In genomic region chr15:85253196-85253915, GRCh38 we compare ENCODE assay signal across 8 cellular contexts.
A peak's percentile ranks its signal among the peaks of the same experiment; 100 is the strongest.
DNase-seq lines count a peak whose midpoint lies in the region; ATAC-seq lines count a peak whose summit lies in the region.
"Not testable (repeated sequence)": the region's sequence is repeated elsewhere in the genome, so short reads cannot be mapped to it uniquely, and the experiment has no call there.

No MANE protein-coding gene starts in this region.

- H3K4me3 Mint-ChIP-seq in stimulated activated effector memory CD8-positive, alpha-beta T cell treated with anti-CD3 and anti-CD28 coated beads, Interleukin-12 subunit alpha, Interleukin-12 subunit beta, amount 100 ng/mL, for 72 hours = not testable (repeated sequence)

- ATAC-seq in GM19023 (IDR thresholded peaks at IDR 0.05; ENCODE audit: unreplicated experiment) (peak; percentile 77), GM21526 (IDR thresholded peaks at IDR 0.05; ENCODE audit: low FRiP score, unreplicated experiment) (peak; percentile 52), HG02973 (IDR thresholded peaks at IDR 0.05; ENCODE audit: unreplicated experiment) (peak; percentile 72), HG03558 (IDR thresholded peaks at IDR 0.05; ENCODE audit: extremely low read depth, unreplicated experiment) (peak; percentile 71), esophagus mucosa (peak; percentile 96)
- peak; percentile 21 to 41 for ATAC-seq in activated CD4-positive, CD25-positive, alpha-beta regulatory T cell treated with anti-CD3 and anti-CD28 coated beads, Interleukin-2, amount 50 U/mL, for 24 hours
- ATAC-seq in stimulated activated effector memory CD8-positive, alpha-beta T cell treated with anti-CD3 and anti-CD28 coated beads, Interleukin-12 subunit alpha, Interleukin-12 subunit beta, amount 100 ng/mL, for 72 hours = peak; percentile 68

- H3K36me3 Mint-ChIP-seq in stimulated activated effector memory CD8-positive, alpha-beta T cell treated with anti-CD3 and anti-CD28 coated beads, Interleukin-12 subunit alpha, Interleukin-12 subunit beta, amount 100 ng/mL, for 72 hours = not testable (repeated sequence)

- not testable (repeated sequence) for H3K27ac Mint-ChIP-seq in stimulated activated effector memory CD8-positive, alpha-beta T cell treated with anti-CD3 and anti-CD28 coated beads, Interleukin-12 subunit alpha, Interleukin-12 subunit beta, amount 100 ng/mL, for 72 hours

- H3K9me3 Mint-ChIP-seq in stimulated activated effector memory CD8-positive, alpha-beta T cell treated with anti-CD3 and anti-CD28 coated beads, Interleukin-12 subunit alpha, Interleukin-12 subunit beta, amount 100 ng/mL, for 72 hours = not testable (repeated sequence)

- DNase-seq in EH (ENCODE audit: low read depth) = peak; percentile 41
- DNase-seq in stimulated activated effector memory CD8-positive, alpha-beta T cell treated with anti-CD3 and anti-CD28 coated beads, Interleukin-12 subunit alpha, Interleukin-12 subunit beta, amount 100 ng/mL, for 72 hours (ENCODE audit: low spot score in 2 of 2) = not testable (repeated sequence)

- not testable (repeated sequence) for H3K4me1 Mint-ChIP-seq in stimulated activated effector memory CD8-positive, alpha-beta T cell treated with anti-CD3 and anti-CD28 coated beads, Interleukin-12 subunit alpha, Interleukin-12 subunit beta, amount 100 ng/mL, for 72 hours

Comparison
In these comparisons a context has a peak if more than half of its experiments do, and no peak if none do; other contexts are left out.
1. ATAC-seq: peak in every context shown above with its lines; median percentile 96 in esophagus mucosa; 77 in GM19023; 72 in HG02973; 71 in HG03558; 68 in stimulated activated effector memory CD8-positive, alpha-beta T cell treated with anti-CD3 and anti-CD28 coated beads, Interleukin-12 subunit alpha, Interleukin-12 subunit beta, amount 100 ng/mL, for 72 hours; 52 in GM21526; 31 in activated CD4-positive, CD25-positive, alpha-beta regulatory T cell treated with anti-CD3 and anti-CD28 coated beads, Interleukin-2, amount 50 U/mL, for 24 hours.